1 cellular context compared by ENCODE assay signal in genomic region chr1:41365772-41366427, GRCh38.
TF ChIP-seq lines count a peak whose summit lies in the region.

No MANE protein-coding gene starts in this region.

TF ChIP-seq in HepG2, 621 proteins besides CTCF, POLR2A, EP300 and RAD21 (continued from another document):
- TF ChIP-seq PAXIP1 (CRISPR knock-in tag; conservative IDR thresholded peaks at IDR 0.05): no peak
- no peak for TF ChIP-seq RNF219 (CRISPR knock-in tag; IDR thresholded peaks at IDR 0.05)
- no peak for TF ChIP-seq ZNF34 (CRISPR knock-in tag; IDR thresholded peaks at IDR 0.05; ENCODE audit: borderline replicate concordance)
- TF ChIP-seq FOXP4 (CRISPR knock-in tag; IDR thresholded peaks at IDR 0.05): no peak
- TF ChIP-seq MLX (CRISPR knock-in tag; IDR thresholded peaks at IDR 0.05): no peak
- no peak for TF ChIP-seq ZFP36 (IDR thresholded peaks at IDR 0.05; ENCODE audit: borderline replicate concordance, low read depth, low read length, partially characterized antibody)
TF ChIP-seq in HepG2: peak in this region for 0.
